24 cellular contexts compared by ENCODE assay signal in genomic region chr19:6359517-6359916, GRCh38. TPM values are rescaled to one million over a fixed set of nuclear protein-coding genes. Genes with fewer than 3 reads are reported as not detected.
DNase-seq lines count a peak whose midpoint lies in the region; ATAC-seq, FAIRE-seq and TF ChIP-seq lines count a peak whose summit lies in the region.
"Had no signal": no experiment of that assay in that cellular context is flagged by ENCODE, and none has a peak within 500 bp of the region (broad histone marks: within the 10 kb centered on the region; RNA-seq: fewer than 3 reads in every experiment).

No MANE protein-coding gene starts in this region.

- no peaks in the 10 kb centered on the region for H3K36me3 ChIP-seq in astrocyte (ENCODE audit: insufficient read depth, low read length)

- no peak for ATAC-seq in CD4-positive, alpha-beta T cell (ENCODE audit: poor library complexity)
- ATAC-seq in GM21576 (IDR thresholded peaks at IDR 0.05; ENCODE audit: unreplicated experiment), result no peak
- ATAC-seq: PC-3 had no signal

- no peaks in the 10 kb centered on the region for H3K27me3 Mint-ChIP-seq in CD4-positive, alpha-beta T cell
- H3K27me3 Mint-ChIP-seq in astrocyte (ENCODE audit: low read depth, unreplicated experiment), result no peaks in the 10 kb centered on the region
- peaks cover 3% of the 10 kb centered on the region for H3K27me3 Mint-ChIP-seq in nephron (ENCODE audit: low read depth)
- no peaks in the 10 kb centered on the region for H3K27me3 Mint-ChIP-seq in activated CD4-positive, alpha-beta memory T cell treated with anti-CD3 and anti-CD28 coated beads, Interleukin-2, amount 10 ng/mL, durations not matched to agents 7 days and 5 days
- H3K27me3 Mint-ChIP-seq: CD4-positive, alpha-beta memory T cell had no signal

- no peak overlapping the region for H3K4me2 ChIP-seq in astrocyte (ENCODE audit: low read length)
- H3K4me2 ChIP-seq: BLaER1 had no signal

- H3K4me1 Mint-ChIP-seq in CD4-positive, alpha-beta T cell (ENCODE audit: low read depth), result peaks cover 27% of the 10 kb centered on the region
- H3K4me1 Mint-ChIP-seq in astrocyte (ENCODE audit: low read depth, unreplicated experiment) (no peaks in the 10 kb centered on the region), nephron (peaks cover 20% of the 10 kb centered on the region)
- H3K4me1 Mint-ChIP-seq in activated CD4-positive, alpha-beta memory T cell treated with anti-CD3 and anti-CD28 coated beads, Interleukin-2, amount 10 ng/mL, durations not matched to agents 7 days and 5 days, result peaks cover 18% of the 10 kb centered on the region

- no peak overlapping the region for H2AFZ ChIP-seq in astrocyte (ENCODE audit: low read depth, low read length)

- H3K4me1 ChIP-seq in astrocyte (ENCODE audit: insufficient read depth, low read length), result peaks cover 4% of the 10 kb centered on the region

- DNase-seq in CD4-positive, alpha-beta T cell, result no peak
- DNase-seq in HEK293T (ENCODE audit: extremely low spot score), result no peak
- no peak for DNase-seq in astrocyte (ENCODE audit: low read depth)
- DNase-seq in RKO (ENCODE audit: low spot score), result no peak
- DNase-seq in activated CD4-positive, alpha-beta memory T cell treated with anti-CD3 and anti-CD28 coated beads, Interleukin-2, amount 10 ng/mL, durations not matched to agents 7 days and 5 days, result no peak
- DNase-seq: CD4-positive, alpha-beta memory T cell; GDM1; HFFc6; KBM-7; MM.1S; NCI-H1048; NCI-H1417 treated with DMSO at 0.1 percent for 48 hours; NCI-H187; NCI-H446 treated with DMSO at 0.1 percent for 48 hours; NCI-H526 treated with DMSO at 0.1 percent for 48 hours; PC-3; RPMI8226; SHP77 treated with DMSO at 0.1 percent for 48 hours had no signal

- no peak overlapping the region for H3K4me3 ChIP-seq in astrocyte (ENCODE audit: insufficient read depth, low read depth, low read length)
- H3K4me3 ChIP-seq: BLaER1, SK-N-MC had no signal

- FAIRE-seq in astrocyte (lab: Jason Lieb, UNC), result no peak
- FAIRE-seq: GM18507, H54 had no signal

- no peak overlapping the region for H3K27ac ChIP-seq in CD4-positive, alpha-beta T cell (ENCODE audit: low read depth, low read length)
- no peak overlapping the region for H3K27ac ChIP-seq in astrocyte (ENCODE audit: low read depth, low read length)
- H3K27ac ChIP-seq: BLaER1, SK-N-MC had no signal

- POLR2A ChIA-PET in CD4-positive, alpha-beta T cell (lab: Charles Lee), result interaction anchor here (6.3 kb wide), 1 partner anchor 13 kb away, joined by 172 read pairs; the partner anchor contains the start of gene ALKBH7
- POLR2A ChIA-PET in HEK293T (lab: Yijun Ruan, JAX), result interaction anchor here (5.1 kb wide), 1 partner anchor 13 kb away, joined by 50 read pairs; the partner anchor contains the start of gene ALKBH7
- POLR2A ChIA-PET in activated CD4-positive, alpha-beta memory T cell treated with anti-CD3 and anti-CD28 coated beads, Interleukin-2, amount 10 ng/mL, durations not matched to agents 7 days and 5 days (lab: Charles Lee), result no interaction called here

- H4K20me1 ChIP-seq in astrocyte (ENCODE audit: insufficient read depth, low read length), result no peaks in the 10 kb centered on the region
- H4K20me1 ChIP-seq: BLaER1 had no signal

- no peaks in the 10 kb centered on the region for H3K9me3 Mint-ChIP-seq in CD4-positive, alpha-beta T cell
- no peaks in the 10 kb centered on the region for H3K9me3 Mint-ChIP-seq in astrocyte (ENCODE audit: unreplicated experiment)
- H3K9me3 Mint-ChIP-seq in nephron, result no peaks in the 10 kb centered on the region
- H3K9me3 Mint-ChIP-seq in activated CD4-positive, alpha-beta memory T cell treated with anti-CD3 and anti-CD28 coated beads, Interleukin-2, amount 10 ng/mL, durations not matched to agents 7 days and 5 days, result no peaks in the 10 kb centered on the region
- H3K9me3 Mint-ChIP-seq: CD4-positive, alpha-beta memory T cell; HFFc6 had no signal

- H3K27ac Mint-ChIP-seq in CD4-positive, alpha-beta T cell, result no peak overlapping the region
- H3K27ac Mint-ChIP-seq in astrocyte (ENCODE audit: unreplicated experiment) (no peak overlapping the region), nephron (peak overlapping the region in 1 of 3 experiments; percentile 56)
- H3K27ac Mint-ChIP-seq in activated CD4-positive, alpha-beta memory T cell treated with anti-CD3 and anti-CD28 coated beads, Interleukin-2, amount 10 ng/mL, durations not matched to agents 7 days and 5 days, result no peak overlapping the region
- H3K27ac Mint-ChIP-seq: HFFc6 had no signal

- H3K79me2 ChIP-seq in astrocyte (ENCODE audit: insufficient read depth, low read length), result peaks cover 17% of the 10 kb centered on the region

- no peak for TF ChIP-seq CTCF in CD4-positive, alpha-beta T cell (IDR thresholded peaks at IDR 0.05)
- no peak for TF ChIP-seq CTCF in astrocyte (IDR thresholded peaks at IDR 0.05; ENCODE audit: insufficient read depth, low read depth, low read length)
- TF ChIP-seq CTCF in nephron (IDR thresholded peaks at IDR 0.05; ENCODE audit: unreplicated experiment in 3 of 3), result no peak

- CTCF ChIA-PET in CD4-positive, alpha-beta T cell (lab: Charles Lee), result no interaction called here
- CTCF ChIA-PET in HEK293T (lab: Yijun Ruan, JAX), result no interaction called here
- CTCF ChIA-PET in activated CD4-positive, alpha-beta memory T cell treated with anti-CD3 and anti-CD28 coated beads, Interleukin-2, amount 10 ng/mL, durations not matched to agents 7 days and 5 days (lab: Charles Lee), result no interaction called here

- H3K27me3 ChIP-seq in CD4-positive, alpha-beta T cell (ENCODE audit: control insufficient read depth, insufficient read depth, low read length), result no peaks in the 10 kb centered on the region
- no peaks in the 10 kb centered on the region for H3K27me3 ChIP-seq in astrocyte (ENCODE audit: insufficient read depth, low read length)
- H3K27me3 ChIP-seq: BLaER1 had no signal

- peak overlapping the region; percentile 67 for H3K4me3 Mint-ChIP-seq in CD4-positive, alpha-beta T cell
- H3K4me3 Mint-ChIP-seq in astrocyte (ENCODE audit: unreplicated experiment), result peak overlapping the region; percentile 63
- H3K4me3 Mint-ChIP-seq in nephron, result peak overlapping the region; percentile 16 to 48 (median 21)
- H3K4me3 Mint-ChIP-seq in activated CD4-positive, alpha-beta memory T cell treated with anti-CD3 and anti-CD28 coated beads, Interleukin-2, amount 10 ng/mL, durations not matched to agents 7 days and 5 days, result no peak overlapping the region
- H3K4me3 Mint-ChIP-seq: HFFc6 had no signal

- no peak overlapping the region for H3K9ac ChIP-seq in astrocyte (ENCODE audit: low read length)
- H3K9ac ChIP-seq: BLaER1 had no signal

- H3K36me3 Mint-ChIP-seq in CD4-positive, alpha-beta T cell (ENCODE audit: low read depth), result peaks cover 42% of the 10 kb centered on the region
- H3K36me3 Mint-ChIP-seq in astrocyte (ENCODE audit: low read depth, unreplicated experiment), result peaks cover 5% of the 10 kb centered on the region
- H3K36me3 Mint-ChIP-seq in nephron (ENCODE audit: low read depth), result peaks cover 8% of the 10 kb centered on the region
- H3K36me3 Mint-ChIP-seq in activated CD4-positive, alpha-beta memory T cell treated with anti-CD3 and anti-CD28 coated beads, Interleukin-2, amount 10 ng/mL, durations not matched to agents 7 days and 5 days (ENCODE audit: low read depth), result peaks cover 11% of the 10 kb centered on the region

- no peaks in the 10 kb centered on the region for H3K9me3 ChIP-seq in CD4-positive, alpha-beta T cell (ENCODE audit: control insufficient read depth, low read length)
- no peaks in the 10 kb centered on the region for H3K9me3 ChIP-seq in astrocyte (ENCODE audit: insufficient read depth, low read depth, low read length)

- intact Hi-C loops in CD4-positive, alpha-beta T cell (cut with DNase I, micrococcal nuclease), result no loop called here

TF ChIP-seq in HEK293T, 16 proteins besides CTCF, POLR2A, EP300 and RAD21:
- TF ChIP-seq LEF1 (IDR thresholded peaks at IDR 0.05; ENCODE audit: borderline replicate concordance) (no peak), PKNOX1 (IDR thresholded peaks at IDR 0.05) (peak; percentile 42)

RNA-seq across cellular contexts. Expression of gene CLPP, which starts 1.8 kb away (rescaled TPM):
- 10 to 100 TPM; 86.7 to 96.4 TPM for total RNA-seq in CD4-positive, alpha-beta T cell
- total RNA-seq in astrocyte, result 90.5 and 93.8 TPM in 2 replicates
- 100 to 1,000 TPM; 136 to 147 TPM for total RNA-seq in activated CD4-positive, alpha-beta memory T cell treated with anti-CD3 and anti-CD28 coated beads, Interleukin-2, amount 10 ng/mL, durations not matched to agents 7 days and 5 days

RNA-seq across cellular contexts. Expression of gene ALKBH7, which starts 13.1 kb away (rescaled TPM):
- 10 to 100 TPM; 75.3 to 78.7 TPM for total RNA-seq in CD4-positive, alpha-beta T cell
- total RNA-seq in astrocyte, result 58.4 and 63.2 TPM in 2 replicates
- total RNA-seq in activated CD4-positive, alpha-beta memory T cell treated with anti-CD3 and anti-CD28 coated beads, Interleukin-2, amount 10 ng/mL, durations not matched to agents 7 days and 5 days, result 10 to 100 TPM; 52.0 to 52.5 TPM

RNA-seq across cellular contexts. Expression of gene PSPN, which starts 16.2 kb away (rescaled TPM):
- total RNA-seq in CD4-positive, alpha-beta T cell, result under 1 TPM; 0.81 to 0.85 TPM
- total RNA-seq in astrocyte, result 2.8 and 3.0 TPM in 2 replicates
- 1 to 10 TPM; 2.3 to 2.7 TPM for total RNA-seq in activated CD4-positive, alpha-beta memory T cell treated with anti-CD3 and anti-CD28 coated beads, Interleukin-2, amount 10 ng/mL, durations not matched to agents 7 days and 5 days

RNA-seq across cellular contexts. Expression of gene ACER1, which starts 26.1 kb away (rescaled TPM):
- 1 to 10 TPM; 2.7 to 3.1 TPM for total RNA-seq in CD4-positive, alpha-beta T cell
- total RNA-seq in astrocyte, result not detected in 2 replicates
- under 1 TPM; 0.15 to 0.30 TPM for total RNA-seq in activated CD4-positive, alpha-beta memory T cell treated with anti-CD3 and anti-CD28 coated beads, Interleukin-2, amount 10 ng/mL, durations not matched to agents 7 days and 5 days
- total RNA-seq: HFFc6, PC-3 had no signal

RNA-seq across cellular contexts. Expression of gene GTF2F1, which starts 33.4 kb away (rescaled TPM):
- total RNA-seq in CD4-positive, alpha-beta T cell, result 10 to 100 TPM; 56.1 to 61.1 TPM
- 92.3 and 95.4 TPM in 2 replicates for total RNA-seq in astrocyte
- 10 to 100 TPM; 75.5 to 79.8 TPM for total RNA-seq in activated CD4-positive, alpha-beta memory T cell treated with anti-CD3 and anti-CD28 coated beads, Interleukin-2, amount 10 ng/mL, durations not matched to agents 7 days and 5 days
